16 cellular contexts compared by ENCODE assay signal in genomic region chr15:62099171-62099601, GRCh38. TPM values are rescaled to one million over a fixed set of nuclear protein-coding genes. Genes with fewer than 3 reads are reported as not detected.
DNase-seq lines count a peak whose midpoint lies in the region; ATAC-seq and TF ChIP-seq lines count a peak whose summit lies in the region.
"Had no signal": no experiment of that assay in that cellular context is flagged by ENCODE, and none has a peak within 500 bp of the region (broad histone marks: within the 10 kb centered on the region; RNA-seq: fewer than 3 reads in every experiment).

No MANE protein-coding gene starts in this region.

- peak overlapping the region; percentile 69 for H3K27ac Mint-ChIP-seq in activated T-helper 17 cell treated with anti-CD3 and anti-CD28 coated beads, Interleukin-2, amount 50 U/mL, for 72 hours
- H3K27ac Mint-ChIP-seq: activated CD4-positive, alpha-beta memory T cell treated with anti-CD3 and anti-CD28 coated beads, Interleukin-2, amount 10 ng/mL, durations not matched to agents 7 days and 5 days; activated naive CD4-positive, alpha-beta T cell treated with anti-CD3 and anti-CD28 coated beads, Interleukin-2, amount 10 ng/mL, durations not matched to agents 7 days and 5 days; IgD-negative memory B cell; stimulated activated naive CD8-positive, alpha-beta T cell treated with anti-CD3 and anti-CD28 coated beads, Interleukin-15, amount 100 ng/mL, for 72 hours had no signal

- H3K4me1 Mint-ChIP-seq in activated T-helper 17 cell treated with anti-CD3 and anti-CD28 coated beads, Interleukin-2, amount 50 U/mL, for 72 hours: peaks cover 4% of the 10 kb centered on the region
- H3K4me1 Mint-ChIP-seq: activated CD4-positive, alpha-beta memory T cell treated with anti-CD3 and anti-CD28 coated beads, Interleukin-2, amount 10 ng/mL, durations not matched to agents 7 days and 5 days; activated naive CD4-positive, alpha-beta T cell treated with anti-CD3 and anti-CD28 coated beads, Interleukin-2, amount 10 ng/mL, durations not matched to agents 7 days and 5 days; IgD-negative memory B cell; stimulated activated naive CD8-positive, alpha-beta T cell treated with anti-CD3 and anti-CD28 coated beads, Interleukin-15, amount 100 ng/mL, for 72 hours had no signal

- H3K27me3 Mint-ChIP-seq in activated T-helper 17 cell treated with anti-CD3 and anti-CD28 coated beads, Interleukin-2, amount 50 U/mL, for 72 hours: no peaks in the 10 kb centered on the region
- H3K27me3 Mint-ChIP-seq: activated naive CD4-positive, alpha-beta T cell treated with anti-CD3 and anti-CD28 coated beads, Interleukin-2, amount 10 ng/mL, durations not matched to agents 7 days and 5 days had no signal

- H3K36me3 Mint-ChIP-seq in activated T-helper 17 cell treated with anti-CD3 and anti-CD28 coated beads, Interleukin-2, amount 50 U/mL, for 72 hours (ENCODE audit: low read depth): no peaks in the 10 kb centered on the region
- H3K36me3 Mint-ChIP-seq: activated naive CD4-positive, alpha-beta T cell treated with anti-CD3 and anti-CD28 coated beads, Interleukin-2, amount 10 ng/mL, durations not matched to agents 7 days and 5 days had no signal

- no peaks in the 10 kb centered on the region for H3K9me3 Mint-ChIP-seq in activated T-helper 17 cell treated with anti-CD3 and anti-CD28 coated beads, Interleukin-2, amount 50 U/mL, for 72 hours
- H3K9me3 Mint-ChIP-seq: activated CD4-positive, alpha-beta memory T cell treated with anti-CD3 and anti-CD28 coated beads, Interleukin-2, amount 10 ng/mL, durations not matched to agents 7 days and 5 days; activated naive CD4-positive, alpha-beta T cell treated with anti-CD3 and anti-CD28 coated beads, Interleukin-2, amount 10 ng/mL, durations not matched to agents 7 days and 5 days; stimulated activated naive CD8-positive, alpha-beta T cell treated with anti-CD3 and anti-CD28 coated beads, Interleukin-15, amount 100 ng/mL, for 72 hours had no signal

- ATAC-seq in activated T-helper 17 cell treated with anti-CD3 and anti-CD28 coated beads, Interleukin-2, amount 50 U/mL, for 72 hours (replicated peaks): peak; percentile 92
- ATAC-seq in GM19351 (IDR thresholded peaks at IDR 0.05; ENCODE audit: unreplicated experiment): no peak
- ATAC-seq in GM19467 (IDR thresholded peaks at IDR 0.05; ENCODE audit: unreplicated experiment): no peak
- ATAC-seq: stimulated activated naive CD8-positive, alpha-beta T cell treated with anti-CD3 and anti-CD28 coated beads, Interleukin-15, amount 100 ng/mL, for 72 hours had no signal

- H3K4me3 ChIP-seq in AG10803 (ENCODE audit: low read length): peak overlapping the region; percentile 14; the same call in 1 of the 2 replicates

- DNase-seq in AG10803 (ENCODE audit: low read depth): peak; percentile 92
- DNase-seq in LHCN-M2 (ENCODE audit: low read depth): peak; percentile 31
- peak; percentile 26 for DNase-seq in hepatic stellate cell (ENCODE audit: low spot score)
- DNase-seq in activated CD8-positive, alpha-beta memory T cell treated with anti-CD3 and anti-CD28 coated beads, Interleukin-2, amount 50 U/mL, for 48 hours: no peak
- no peak for DNase-seq in occipital lobe (lab: John Stamatoyannopoulos, UW)
- DNase-seq: activated CD4-positive, alpha-beta memory T cell treated with anti-CD3 and anti-CD28 coated beads, Interleukin-2, amount 10 ng/mL, durations not matched to agents 7 days and 5 days; activated naive CD4-positive, alpha-beta T cell treated with anti-CD3 and anti-CD28 coated beads, Interleukin-2, amount 10 ng/mL, durations not matched to agents 7 days and 5 days; effector memory CD4-positive, alpha-beta T cell; NCI-H510A treated with DMSO at 0.1 percent for 48 hours; stimulated activated CD4-positive, alpha-beta T cell treated with anti-CD3 and anti-CD28 coated beads, Interleukin-1b, Interleukin-23, amount 100 ng/mL, for 48 hours; stimulated activated naive CD8-positive, alpha-beta T cell treated with anti-CD3 and anti-CD28 coated beads, Interleukin-15, amount 100 ng/mL, for 72 hours; SW 1271 had no signal

- no peak for TF ChIP-seq CTCF in AG10803 (conservative IDR thresholded peaks at IDR 0.05; ENCODE audit: low read length)

- peak overlapping the region; percentile 42 for H3K4me3 Mint-ChIP-seq in activated T-helper 17 cell treated with anti-CD3 and anti-CD28 coated beads, Interleukin-2, amount 50 U/mL, for 72 hours
- H3K4me3 Mint-ChIP-seq: activated CD4-positive, alpha-beta memory T cell treated with anti-CD3 and anti-CD28 coated beads, Interleukin-2, amount 10 ng/mL, durations not matched to agents 7 days and 5 days; activated naive CD4-positive, alpha-beta T cell treated with anti-CD3 and anti-CD28 coated beads, Interleukin-2, amount 10 ng/mL, durations not matched to agents 7 days and 5 days; IgD-negative memory B cell; stimulated activated naive CD8-positive, alpha-beta T cell treated with anti-CD3 and anti-CD28 coated beads, Interleukin-15, amount 100 ng/mL, for 72 hours had no signal

RNA-seq across cellular contexts. Expression of gene C2CD4A, which starts 32.4 kb away (rescaled TPM):
- not detected in 2 replicates for total RNA-seq in LHCN-M2 (2014; rRNA removed)
- not detected for polyA plus RNA-seq in LHCN-M2 (2012)
- 1 to 10 TPM; 1.3 to 5.8 TPM for total RNA-seq in activated T-helper 17 cell treated with anti-CD3 and anti-CD28 coated beads, Interleukin-2, amount 50 U/mL, for 72 hours
- 0.16 TPM for total RNA-seq in occipital lobe
- polyA plus RNA-seq: IgD-negative memory B cell had no signal

RNA-seq across cellular contexts. Expression of gene VPS13C, which starts 38.9 kb away (rescaled TPM):
- 26.5 and 35.4 TPM in 2 replicates for total RNA-seq in LHCN-M2 (2014; rRNA removed)
- polyA plus RNA-seq in LHCN-M2 (2012): 5.1 TPM
- 10 to 100 TPM; 67.0 to 85.2 TPM for total RNA-seq in activated T-helper 17 cell treated with anti-CD3 and anti-CD28 coated beads, Interleukin-2, amount 50 U/mL, for 72 hours
- total RNA-seq in occipital lobe: 142 TPM

Comparison
In these comparisons a context has a peak if more than half of its experiments do, and no peak if none do; other contexts are left out.
1. DNase-seq: peak in AG10803 (single experiment), LHCN-M2 (single experiment) and hepatic stellate cell (single experiment); none in activated CD8-positive, alpha-beta memory T cell treated with anti-CD3 and anti-CD28 coated beads, Interleukin-2, amount 50 U/mL, for 48 hours (single experiment) and occipital lobe (single experiment).